2 cellular contexts compared by ENCODE assay signal in genomic region chr2:70009776-70010175, GRCh38.
A peak's percentile ranks its signal among the peaks of the same experiment; 100 is the strongest.
TF ChIP-seq lines count a peak whose summit lies in the region.

No MANE protein-coding gene starts in this region.

TF ChIP-seq in HCT116, 20 proteins besides CTCF, POLR2A, EP300 and RAD21:
- TF ChIP-seq CEBPB (IDR thresholded peaks at IDR 0.05; ENCODE audit: low read depth) = no peak
- no peak for TF ChIP-seq ZBTB33 (IDR thresholded peaks at IDR 0.05; ENCODE audit: extremely low read depth, insufficient replicate concordance, low read length)
- no peak for TF ChIP-seq YY1 (IDR thresholded peaks at IDR 0.05; ENCODE audit: extremely low read depth, insufficient replicate concordance, low read depth, low read length)
- no peak for TF ChIP-seq FOSL1 (IDR thresholded peaks at IDR 0.05; ENCODE audit: low read depth)
- no peak for TF ChIP-seq ZFX (IDR thresholded peaks at IDR 0.05)
- TF ChIP-seq TCF7L2 (IDR thresholded peaks at IDR 0.05; ENCODE audit: borderline replicate concordance, extremely low read depth, insufficient read depth, insufficient read length) = no peak
- no peak for TF ChIP-seq CBX3 (IDR thresholded peaks at IDR 0.05; ENCODE audit: low read depth)
- no peak for TF ChIP-seq ATF3 (IDR thresholded peaks at IDR 0.05)
- TF ChIP-seq ELF1 (IDR thresholded peaks at IDR 0.05; ENCODE audit: borderline replicate concordance, low read depth) = no peak
TF ChIP-seq in HCT116: peak in this region for 0.

TF ChIP-seq in HepG2, 621 proteins besides CTCF, POLR2A, EP300 and RAD21:
- no peak for TF ChIP-seq ZBTB37 (CRISPR knock-in tag; IDR thresholded peaks at IDR 0.05)
- no peak for TF ChIP-seq ZNF546 (CRISPR knock-in tag; conservative IDR thresholded peaks at IDR 0.05)
- no peak for TF ChIP-seq GZF1 (CRISPR knock-in tag; IDR thresholded peaks at IDR 0.05)
- TF ChIP-seq ZNF354B (CRISPR knock-in tag; IDR thresholded peaks at IDR 0.05) = no peak
- 0 out of 2 replicates have a peak, but pooled peaks have one; percentile 24 for TF ChIP-seq KDM5B (CRISPR knock-in tag; IDR thresholded peaks at IDR 0.05; ENCODE audit: borderline replicate concordance)
